Comparison of ENCODE assay signal across 1 cellular context in genomic region chr5:158461240-158461854, GRCh38.
TF ChIP-seq lines count a peak whose summit lies in the region.

No MANE protein-coding gene starts in this region.

TF ChIP-seq in HepG2, 621 proteins besides CTCF, POLR2A, EP300 and RAD21 (continued from another document and continues in another):
- no peak for TF ChIP-seq ZHX2 (IDR thresholded peaks at IDR 0.05; ENCODE audit: low read depth)
- TF ChIP-seq ZHX2 (CRISPR knock-in tag; IDR thresholded peaks at IDR 0.05; ENCODE audit: borderline replicate concordance) = no peak; the same call in 1 of the 2 replicates
- TF ChIP-seq, protein P1, sequence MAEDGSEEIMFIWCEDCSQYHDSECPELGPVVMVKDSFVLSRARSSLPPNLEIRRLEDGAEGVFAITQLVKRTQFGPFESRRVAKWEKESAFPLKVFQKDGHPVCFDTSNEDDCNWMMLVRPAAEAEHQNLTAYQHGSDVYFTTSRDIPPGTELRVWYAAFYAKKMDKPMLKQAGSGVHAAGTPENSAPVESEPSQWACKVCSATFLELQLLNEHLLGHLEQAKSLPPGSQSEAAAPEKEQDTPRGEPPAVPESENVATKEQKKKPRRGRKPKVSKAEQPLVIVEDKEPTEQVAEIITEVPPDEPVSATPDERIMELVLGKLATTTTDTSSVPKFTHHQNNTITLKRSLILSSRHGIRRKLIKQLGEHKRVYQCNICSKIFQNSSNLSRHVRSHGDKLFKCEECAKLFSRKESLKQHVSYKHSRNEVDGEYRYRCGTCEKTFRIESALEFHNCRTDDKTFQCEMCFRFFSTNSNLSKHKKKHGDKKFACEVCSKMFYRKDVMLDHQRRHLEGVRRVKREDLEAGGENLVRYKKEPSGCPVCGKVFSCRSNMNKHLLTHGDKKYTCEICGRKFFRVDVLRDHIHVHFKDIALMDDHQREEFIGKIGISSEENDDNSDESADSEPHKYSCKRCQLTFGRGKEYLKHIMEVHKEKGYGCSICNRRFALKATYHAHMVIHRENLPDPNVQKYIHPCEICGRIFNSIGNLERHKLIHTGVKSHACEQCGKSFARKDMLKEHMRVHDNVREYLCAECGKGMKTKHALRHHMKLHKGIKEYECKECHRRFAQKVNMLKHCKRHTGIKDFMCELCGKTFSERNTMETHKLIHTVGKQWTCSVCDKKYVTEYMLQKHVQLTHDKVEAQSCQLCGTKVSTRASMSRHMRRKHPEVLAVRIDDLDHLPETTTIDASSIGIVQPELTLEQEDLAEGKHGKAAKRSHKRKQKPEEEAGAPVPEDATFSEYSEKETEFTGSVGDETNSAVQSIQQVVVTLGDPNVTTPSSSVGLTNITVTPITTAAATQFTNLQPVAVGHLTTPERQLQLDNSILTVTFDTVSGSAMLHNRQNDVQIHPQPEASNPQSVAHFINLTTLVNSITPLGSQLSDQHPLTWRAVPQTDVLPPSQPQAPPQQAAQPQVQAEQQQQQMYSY (CRISPR knock-in tag; IDR thresholded peaks at IDR 0.05) = no peak
- TF ChIP-seq ZNF484 (CRISPR knock-in tag; IDR thresholded peaks at IDR 0.05; ENCODE audit: borderline replicate concordance, low read depth) = no peak
- TF ChIP-seq ZSCAN31 (CRISPR knock-in tag; IDR thresholded peaks at IDR 0.05; ENCODE audit: low read depth) = no peak; the same call in 1 of the 2 replicates
- TF ChIP-seq NR2F2 (IDR thresholded peaks at IDR 0.05; ENCODE audit: borderline replicate concordance, low read depth) = peak; percentile 97
- 0 out of 2 replicates have a peak, but pooled peaks have one; percentile 57 for TF ChIP-seq ZSCAN29 (CRISPR knock-in tag; conservative IDR thresholded peaks at IDR 0.05)
- TF ChIP-seq ZFP36L2 (CRISPR knock-in tag; IDR thresholded peaks at IDR 0.05) = 0 out of 2 replicates have a peak, but pooled peaks have one; percentile 63
- no peak; the same call in 1 of the 2 replicates for TF ChIP-seq ZNF784 (CRISPR knock-in tag; IDR thresholded peaks at IDR 0.05; ENCODE audit: borderline replicate concordance)
- peak; percentile 50; the same call in 1 of the 2 replicates for TF ChIP-seq SNAPC2 (CRISPR knock-in tag; IDR thresholded peaks at IDR 0.05)
- no peak for TF ChIP-seq ZSCAN12 (CRISPR knock-in tag; IDR thresholded peaks at IDR 0.05)
- no peak for TF ChIP-seq RAD51 (IDR thresholded peaks at IDR 0.05; ENCODE audit: borderline replicate concordance)
- peak; percentile 96 for TF ChIP-seq MED1 (CRISPR knock-in tag; IDR thresholded peaks at IDR 0.05)
- TF ChIP-seq ZSCAN25 (CRISPR knock-in tag; IDR thresholded peaks at IDR 0.05) = peak; percentile 77; the same call in 1 of the 2 replicates
- TF ChIP-seq ZNF7 (CRISPR knock-in tag; IDR thresholded peaks at IDR 0.05) = no peak
- TF ChIP-seq NAIF1 (CRISPR knock-in tag; IDR thresholded peaks at IDR 0.05; ENCODE audit: borderline replicate concordance) = no peak
- TF ChIP-seq STAT5B (CRISPR knock-in tag; IDR thresholded peaks at IDR 0.05) = 0 out of 2 replicates have a peak, but pooled peaks have one; percentile 31
- TF ChIP-seq ZNF629 (CRISPR knock-in tag; conservative IDR thresholded peaks at IDR 0.05) = 0 out of 2 replicates have a peak, but pooled peaks have one; percentile 29
- peak; percentile 71 for TF ChIP-seq TBL1XR1 (IDR thresholded peaks at IDR 0.05; ENCODE audit: borderline replicate concordance, low read length, partially characterized antibody)
- no peak for TF ChIP-seq LBX2 (CRISPR knock-in tag; IDR thresholded peaks at IDR 0.05; ENCODE audit: borderline replicate concordance)
- no peak; the same call in 1 of the 2 replicates for TF ChIP-seq ZNF782 (CRISPR knock-in tag; IDR thresholded peaks at IDR 0.05; ENCODE audit: borderline replicate concordance)
- TF ChIP-seq ZNF674 (CRISPR knock-in tag; IDR thresholded peaks at IDR 0.05; ENCODE audit: low read depth) = no peak
- no peak for TF ChIP-seq ZC3H4 (CRISPR knock-in tag; IDR thresholded peaks at IDR 0.05; ENCODE audit: borderline replicate concordance)
- peak; percentile 60 for TF ChIP-seq SP5 (CRISPR knock-in tag; IDR thresholded peaks at IDR 0.05; ENCODE audit: borderline replicate concordance, low read depth)
- TF ChIP-seq, protein P2, sequence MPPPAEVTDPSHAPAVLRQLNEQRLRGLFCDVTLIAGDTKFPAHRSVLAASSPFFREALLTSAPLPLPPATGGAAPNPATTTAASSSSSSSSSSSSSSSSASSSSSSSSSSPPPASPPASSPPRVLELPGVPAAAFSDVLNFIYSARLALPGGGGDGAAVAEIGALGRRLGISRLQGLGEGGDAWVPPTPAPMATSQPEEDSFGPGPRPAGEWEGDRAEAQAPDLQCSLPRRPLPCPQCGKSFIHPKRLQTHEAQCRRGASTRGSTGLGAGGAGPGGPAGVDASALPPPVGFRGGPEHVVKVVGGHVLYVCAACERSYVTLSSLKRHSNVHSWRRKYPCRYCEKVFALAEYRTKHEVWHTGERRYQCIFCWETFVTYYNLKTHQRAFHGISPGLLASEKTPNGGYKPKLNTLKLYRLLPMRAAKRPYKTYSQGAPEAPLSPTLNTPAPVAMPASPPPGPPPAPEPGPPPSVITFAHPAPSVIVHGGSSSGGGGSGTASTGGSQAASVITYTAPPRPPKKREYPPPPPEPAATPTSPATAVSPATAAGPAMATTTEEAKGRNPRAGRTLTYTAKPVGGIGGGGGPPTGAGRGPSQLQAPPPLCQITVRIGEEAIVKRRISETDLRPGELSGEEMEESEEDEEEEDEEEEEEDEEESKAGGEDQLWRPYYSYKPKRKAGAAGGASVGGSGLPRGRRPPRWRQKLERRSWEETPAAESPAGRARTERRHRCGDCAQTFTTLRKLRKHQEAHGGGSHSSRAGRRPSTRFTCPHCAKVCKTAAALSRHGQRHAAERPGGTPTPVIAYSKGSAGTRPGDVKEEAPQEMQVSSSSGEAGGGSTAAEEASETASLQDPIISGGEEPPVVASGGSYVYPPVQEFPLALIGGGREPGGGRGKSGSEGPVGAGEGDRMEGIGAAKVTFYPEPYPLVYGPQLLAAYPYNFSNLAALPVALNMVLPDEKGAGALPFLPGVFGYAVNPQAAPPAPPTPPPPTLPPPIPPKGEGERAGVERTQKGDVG (CRISPR knock-in tag; IDR thresholded peaks at IDR 0.05; ENCODE audit: borderline replicate concordance) = no peak
- no peak for TF ChIP-seq USF2 (IDR thresholded peaks at IDR 0.05; ENCODE audit: low read depth, low read length)
- 0 out of 2 replicates have a peak, but pooled peaks have one; percentile 13 for TF ChIP-seq USF2 (CRISPR knock-in tag; IDR thresholded peaks at IDR 0.05; ENCODE audit: borderline replicate concordance)
- TF ChIP-seq SMAD1 (CRISPR knock-in tag; IDR thresholded peaks at IDR 0.05; ENCODE audit: borderline replicate concordance, low read depth) = no peak
- no peak for TF ChIP-seq ZNF790 (CRISPR knock-in tag; IDR thresholded peaks at IDR 0.05; ENCODE audit: borderline replicate concordance)
- no peak for TF ChIP-seq NFRKB (IDR thresholded peaks at IDR 0.05)
- TF ChIP-seq CREB1 (IDR thresholded peaks at IDR 0.05) = no peak; the same call in 1 of the 2 replicates
- TF ChIP-seq CREB1 (CRISPR knock-in tag; IDR thresholded peaks at IDR 0.05) = peak; percentile 74
- TF ChIP-seq, protein P3, sequence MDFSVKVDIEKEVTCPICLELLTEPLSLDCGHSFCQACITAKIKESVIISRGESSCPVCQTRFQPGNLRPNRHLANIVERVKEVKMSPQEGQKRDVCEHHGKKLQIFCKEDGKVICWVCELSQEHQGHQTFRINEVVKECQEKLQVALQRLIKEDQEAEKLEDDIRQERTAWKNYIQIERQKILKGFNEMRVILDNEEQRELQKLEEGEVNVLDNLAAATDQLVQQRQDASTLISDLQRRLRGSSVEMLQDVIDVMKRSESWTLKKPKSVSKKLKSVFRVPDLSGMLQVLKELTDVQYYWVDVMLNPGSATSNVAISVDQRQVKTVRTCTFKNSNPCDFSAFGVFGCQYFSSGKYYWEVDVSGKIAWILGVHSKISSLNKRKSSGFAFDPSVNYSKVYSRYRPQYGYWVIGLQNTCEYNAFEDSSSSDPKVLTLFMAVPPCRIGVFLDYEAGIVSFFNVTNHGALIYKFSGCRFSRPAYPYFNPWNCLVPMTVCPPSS (IDR thresholded peaks at IDR 0.05) = no peak
- TF ChIP-seq SMAD9 (CRISPR knock-in tag; IDR thresholded peaks at IDR 0.05) = no peak
- no peak for TF ChIP-seq MTA3 (CRISPR knock-in tag; IDR thresholded peaks at IDR 0.05)
- TF ChIP-seq KLF13 (CRISPR knock-in tag; IDR thresholded peaks at IDR 0.05) = no peak
- TF ChIP-seq PHF21A (CRISPR knock-in tag; IDR thresholded peaks at IDR 0.05) = peak; percentile 84
- TF ChIP-seq MYC (CRISPR knock-in tag; IDR thresholded peaks at IDR 0.05; ENCODE audit: borderline replicate concordance) = peak; percentile 37; the same call in 1 of the 2 replicates
- TF ChIP-seq ZNF841 (CRISPR knock-in tag; IDR thresholded peaks at IDR 0.05; ENCODE audit: borderline replicate concordance) = no peak
- no peak for TF ChIP-seq KLF15 (CRISPR knock-in tag; IDR thresholded peaks at IDR 0.05; ENCODE audit: borderline replicate concordance)
- TF ChIP-seq ZKSCAN8 (CRISPR knock-in tag; IDR thresholded peaks at IDR 0.05; ENCODE audit: borderline replicate concordance) = peak; percentile 84
- TF ChIP-seq ZBTB42 (CRISPR knock-in tag; IDR thresholded peaks at IDR 0.05) = no peak
- peak; percentile 48; the same call in 1 of the 3 replicates for TF ChIP-seq MXI1 (IDR thresholded peaks at IDR 0.05; ENCODE audit: borderline replicate concordance, low read depth, low read length)
- no peak for TF ChIP-seq NBN (conservative IDR thresholded peaks at IDR 0.05)
- no peak for TF ChIP-seq ZNF552 (CRISPR knock-in tag; IDR thresholded peaks at IDR 0.05; ENCODE audit: borderline replicate concordance)
- TF ChIP-seq ZGPAT (CRISPR knock-in tag; IDR thresholded peaks at IDR 0.05) = peak; percentile 96
- no peak for TF ChIP-seq TOE1 (CRISPR knock-in tag; IDR thresholded peaks at IDR 0.05)
- no peak for TF ChIP-seq MZF1 (CRISPR knock-in tag; IDR thresholded peaks at IDR 0.05; ENCODE audit: borderline replicate concordance)
